2 cellular contexts compared by ENCODE assay signal in the genomic region with DNA sequence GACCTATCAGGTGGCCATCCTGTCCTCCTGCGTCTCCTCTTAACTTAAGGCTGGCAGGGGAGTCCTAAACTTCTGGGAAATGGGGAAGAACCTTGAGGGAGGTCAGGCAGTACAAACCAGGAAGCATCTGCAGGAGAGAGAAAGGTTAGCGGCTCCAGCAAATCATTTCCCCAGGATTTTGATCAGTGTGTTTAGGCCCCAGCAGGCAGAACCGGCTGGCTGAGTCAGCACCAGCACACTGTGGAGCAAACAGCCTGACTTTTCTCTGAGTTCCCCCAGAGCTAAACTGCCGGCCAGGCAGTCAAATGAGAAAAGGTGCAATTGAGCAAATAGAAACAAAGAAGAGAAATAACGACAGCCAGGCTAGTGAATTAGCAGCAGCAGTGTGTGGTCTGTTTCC.
TF ChIP-seq lines count a peak whose summit lies in the region.

No MANE protein-coding gene starts in this region.

TF ChIP-seq in GM23338, 12 proteins besides CTCF, POLR2A, EP300 and RAD21:
- TF ChIP-seq EZH2 (IDR thresholded peaks at IDR 0.05; ENCODE audit: low read depth, unreplicated experiment): no peak
- TF ChIP-seq STAT1 (IDR thresholded peaks at IDR 0.05; ENCODE audit: unreplicated experiment): no peak
- no peak for TF ChIP-seq JUNB (IDR thresholded peaks at IDR 0.05; ENCODE audit: unreplicated experiment)
- TF ChIP-seq ZNF462 (CRISPR knock-in tag; IDR thresholded peaks at IDR 0.05): no peak
- TF ChIP-seq ZNF114 (CRISPR knock-in tag; IDR thresholded peaks at IDR 0.05): no peak
- TF ChIP-seq ETS1 (IDR thresholded peaks at IDR 0.05): no peak
- TF ChIP-seq, protein P1, sequence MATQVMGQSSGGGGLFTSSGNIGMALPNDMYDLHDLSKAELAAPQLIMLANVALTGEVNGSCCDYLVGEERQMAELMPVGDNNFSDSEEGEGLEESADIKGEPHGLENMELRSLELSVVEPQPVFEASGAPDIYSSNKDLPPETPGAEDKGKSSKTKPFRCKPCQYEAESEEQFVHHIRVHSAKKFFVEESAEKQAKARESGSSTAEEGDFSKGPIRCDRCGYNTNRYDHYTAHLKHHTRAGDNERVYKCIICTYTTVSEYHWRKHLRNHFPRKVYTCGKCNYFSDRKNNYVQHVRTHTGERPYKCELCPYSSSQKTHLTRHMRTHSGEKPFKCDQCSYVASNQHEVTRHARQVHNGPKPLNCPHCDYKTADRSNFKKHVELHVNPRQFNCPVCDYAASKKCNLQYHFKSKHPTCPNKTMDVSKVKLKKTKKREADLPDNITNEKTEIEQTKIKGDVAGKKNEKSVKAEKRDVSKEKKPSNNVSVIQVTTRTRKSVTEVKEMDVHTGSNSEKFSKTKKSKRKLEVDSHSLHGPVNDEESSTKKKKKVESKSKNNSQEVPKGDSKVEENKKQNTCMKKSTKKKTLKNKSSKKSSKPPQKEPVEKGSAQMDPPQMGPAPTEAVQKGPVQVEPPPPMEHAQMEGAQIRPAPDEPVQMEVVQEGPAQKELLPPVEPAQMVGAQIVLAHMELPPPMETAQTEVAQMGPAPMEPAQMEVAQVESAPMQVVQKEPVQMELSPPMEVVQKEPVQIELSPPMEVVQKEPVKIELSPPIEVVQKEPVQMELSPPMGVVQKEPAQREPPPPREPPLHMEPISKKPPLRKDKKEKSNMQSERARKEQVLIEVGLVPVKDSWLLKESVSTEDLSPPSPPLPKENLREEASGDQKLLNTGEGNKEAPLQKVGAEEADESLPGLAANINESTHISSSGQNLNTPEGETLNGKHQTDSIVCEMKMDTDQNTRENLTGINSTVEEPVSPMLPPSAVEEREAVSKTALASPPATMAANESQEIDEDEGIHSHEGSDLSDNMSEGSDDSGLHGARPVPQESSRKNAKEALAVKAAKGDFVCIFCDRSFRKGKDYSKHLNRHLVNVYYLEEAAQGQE (IDR thresholded peaks at IDR 0.05; ENCODE audit: unreplicated experiment): no peak

TF ChIP-seq in HepG2, 621 proteins besides CTCF, POLR2A, EP300 and RAD21:
- no peak for TF ChIP-seq ADNP (CRISPR knock-in tag; IDR thresholded peaks at IDR 0.05)
- TF ChIP-seq MAFK (conservative IDR thresholded peaks at IDR 0.05 in 1 of 2, IDR thresholded peaks at IDR 0.05 in 1 of 2; ENCODE audit: low read length in 2 of 2): peak in 1 of 2 experiments; percentile 25; a peak in 1 of 4 replicates
- no peak for TF ChIP-seq CREBL2 (CRISPR knock-in tag; IDR thresholded peaks at IDR 0.05; ENCODE audit: borderline replicate concordance)
- 0 out of 2 replicates have a peak, but pooled peaks have one; percentile 21 for TF ChIP-seq MAFF (IDR thresholded peaks at IDR 0.05; ENCODE audit: low read depth, low read length)
